ENCODE assay signal across 10 cellular contexts in the genomic region with DNA sequence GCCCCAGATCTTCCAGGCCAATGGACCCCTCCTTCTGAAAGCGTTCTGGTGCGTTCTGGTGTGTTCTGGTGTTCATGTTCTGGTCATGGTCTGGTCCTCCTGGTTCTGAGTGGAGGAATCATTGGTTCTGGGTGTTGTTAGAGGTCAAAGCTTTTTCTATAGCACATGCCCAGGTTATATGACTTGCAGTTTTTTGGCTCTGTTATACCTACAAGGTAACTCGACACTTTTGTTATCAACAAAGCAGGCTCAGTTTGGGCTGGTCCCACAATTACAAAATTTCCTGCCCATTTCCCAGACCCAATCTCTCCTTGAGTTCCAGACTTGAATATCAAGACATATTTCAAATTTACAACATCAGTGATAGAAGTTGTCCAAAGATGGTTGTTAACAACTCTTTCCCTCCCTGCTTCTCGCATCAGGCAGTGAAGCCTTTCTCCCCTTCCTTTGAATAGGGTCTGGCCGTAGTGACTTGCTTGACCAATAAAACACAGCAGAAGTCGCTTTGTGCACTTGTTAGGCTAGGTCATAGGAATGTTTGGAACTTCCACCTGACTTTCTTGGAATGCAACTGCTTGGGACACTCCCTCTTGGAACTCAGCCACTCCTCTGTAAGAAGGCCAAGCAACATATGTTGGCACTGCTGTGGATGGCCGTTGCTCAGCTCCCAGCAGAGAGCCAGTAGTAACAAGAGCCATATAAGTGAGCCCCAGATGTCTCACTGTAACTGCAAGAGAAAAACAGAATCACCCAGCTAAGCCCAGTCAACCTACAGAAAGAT.
DNase-seq lines count a peak whose midpoint lies in the region; ATAC-seq and TF ChIP-seq lines count a peak whose summit lies in the region.
"Had no signal": no experiment of that assay in that cellular context is flagged by ENCODE, and none has a peak within 500 bp of the region (broad histone marks: within the 10 kb centered on the region; RNA-seq: fewer than 3 reads in every experiment).

No MANE protein-coding gene starts in this region.

- peak; percentile 88 for ATAC-seq in left lung
- no peak for ATAC-seq in HG02798 (IDR thresholded peaks at IDR 0.05; ENCODE audit: poor library complexity, unreplicated experiment)

- peaks cover 8% of the 10 kb centered on the region; the same call in 1 of the 2 replicates for H3K27me3 ChIP-seq in KMS-11 (ENCODE audit: insufficient read depth, low read depth)
- no peaks in the 10 kb centered on the region for H3K27me3 ChIP-seq in left lung
- H3K27me3 ChIP-seq: tibial artery had no signal

- peaks cover 21% of the 10 kb centered on the region for H3K4me1 Mint-ChIP-seq in nephron progenitor cell

- H3K36me3 ChIP-seq in KMS-11 (ENCODE audit: insufficient read depth): no peaks in the 10 kb centered on the region
- no peaks in the 10 kb centered on the region for H3K36me3 ChIP-seq in left lung
- H3K36me3 ChIP-seq: tibial artery had no signal

- H2AFZ ChIP-seq in KMS-11 (ENCODE audit: low read depth): no peak overlapping the region

- no peaks in the 10 kb centered on the region for H3K79me2 ChIP-seq in KMS-11 (ENCODE audit: insufficient read depth, low read depth)

- no peaks in the 10 kb centered on the region for H4K20me1 ChIP-seq in KMS-11 (ENCODE audit: insufficient read depth)

- H3K4me1 ChIP-seq in KMS-11 (ENCODE audit: low read depth, poor library complexity, severe bottlenecking) (peaks cover 88% of the 10 kb centered on the region), left lung (peaks cover 11 to 56% of the 10 kb centered on the region in 2 donors)

- H3K27me3 Mint-ChIP-seq in nephron progenitor cell (ENCODE audit: low read depth, poor library complexity): peaks cover 3% of the 10 kb centered on the region

- peak; percentile 69 for DNase-seq in AG09319 (ENCODE audit: extremely low read depth, low read depth)
- DNase-seq in cardiac fibroblast (ENCODE audit: low read depth in 2 of 2): peak; percentile 92 to 93
- peak in 1 of 2 donors; percentile 68 for DNase-seq in left lung
- no peak for DNase-seq in nephron progenitor cell
- DNase-seq in DMS153 (lab: John Stamatoyannopoulos, UW): no peak
- DNase-seq in G401 (ENCODE audit: low spot score): no peak
- DNase-seq: activated T-cell treated with anti-CD3 and anti-CD28 coated beads, Interleukin-2, amount 50 U/mL, for 48 hours; tibial artery had no signal

- H3K4me3 ChIP-seq in KMS-11 (IDR thresholded peaks at IDR 0.05; ENCODE audit: insufficient read depth, low read depth, low read length) (no peak overlapping the region), cardiac fibroblast (replicated peaks in 1 of 2; ENCODE audit: low read depth in 2 of 2, low read length in 2 of 2) (no peak overlapping the region), left lung (no peak overlapping the region)
- H3K4me3 ChIP-seq: tibial artery had no signal

- peaks cover under 1% of the 10 kb centered on the region for H3K36me3 Mint-ChIP-seq in nephron progenitor cell (ENCODE audit: low read depth)

- H3K27ac ChIP-seq in KMS-11 (no peak overlapping the region), left lung (peak overlapping the region; percentile 28 to 53)
- H3K27ac ChIP-seq: tibial artery had no signal

- intact Hi-C loops in left lung (cut with DNase I): no loop called here

- no peak overlapping the region for H3K9ac ChIP-seq in KMS-11

- peaks cover 9% of the 10 kb centered on the region for H3K9me3 Mint-ChIP-seq in nephron progenitor cell

- no peak overlapping the region for H3K27ac Mint-ChIP-seq in nephron progenitor cell

- no peaks in the 10 kb centered on the region for H3K9me3 ChIP-seq in left lung
- H3K9me3 ChIP-seq: tibial artery had no signal

- in situ Hi-C loops in G401 (cut with HindIII; ENCODE audit: low sequenced_read_pairs): no loop called here

- TF ChIP-seq CTCF in AG09319 (IDR thresholded peaks at IDR 0.05; ENCODE audit: low read depth, low read length) (no peak), KMS-11 (conservative IDR thresholded peaks at IDR 0.05; ENCODE audit: low read depth, low read length) (no peak), cardiac fibroblast (IDR thresholded peaks at IDR 0.05; ENCODE audit: low read depth, low read length) (no peak), left lung (IDR thresholded peaks at IDR 0.05) (no peak), nephron progenitor cell (IDR thresholded peaks at IDR 0.05) (no peak)

- no peak overlapping the region for H3K4me3 Mint-ChIP-seq in nephron progenitor cell

- peak overlapping the region; percentile 89 for H3K4me2 ChIP-seq in KMS-11

Comparison
In these comparisons a context has a peak if more than half of its experiments do, and no peak if none do; other contexts are left out.
1. DNase-seq: peak in AG09319 (single experiment) and cardiac fibroblast (2 of 2); none in nephron progenitor cell (single experiment), DMS153 (single experiment) and G401 (single experiment).